8 cellular contexts compared by ENCODE assay signal in genomic region chr17:27805520-27806146, GRCh38. TPM values are rescaled to one million over a fixed set of nuclear protein-coding genes. Genes with fewer than 3 reads are reported as not detected.
DNase-seq lines count a peak whose midpoint lies in the region; ATAC-seq, FAIRE-seq and TF ChIP-seq lines count a peak whose summit lies in the region.

No MANE protein-coding gene starts in this region.

- H3K9me2 ChIP-seq in MM.1S (replicated peaks; ENCODE audit: insufficient read depth, low read length) = no peaks in the 10 kb centered on the region

- peak overlapping the region; percentile 77 for H3K27ac Mint-ChIP-seq in activated naive CD4-positive, alpha-beta T cell treated with anti-CD3 and anti-CD28 coated beads for 36 hours
- H3K27ac Mint-ChIP-seq in osteocyte (ENCODE audit: unreplicated experiment) = peak overlapping the region; percentile 72

- peak overlapping the region; percentile 16; the same call in 1 of the 2 replicates for H3K9ac ChIP-seq in MM.1S (ENCODE audit: low read length)

- H3K4me3 ChIP-seq in MM.1S (ENCODE audit: low read length) = peak overlapping the region; percentile 48
- no peak overlapping the region for H3K4me3 ChIP-seq in SJSA1
- H3K4me3 ChIP-seq in testis = no peak overlapping the region

- peak; percentile 89 for FAIRE-seq in D721Med (lab: Jason Lieb, UNC)

- H3K9me3 Mint-ChIP-seq in activated naive CD4-positive, alpha-beta T cell treated with anti-CD3 and anti-CD28 coated beads for 36 hours = no peaks in the 10 kb centered on the region
- peaks cover 5% of the 10 kb centered on the region for H3K9me3 Mint-ChIP-seq in osteocyte (ENCODE audit: unreplicated experiment)

- H2AFZ ChIP-seq in MM.1S (ENCODE audit: low read length) = peak overlapping the region; percentile 69

- H3K4me1 ChIP-seq in MM.1S (ENCODE audit: low read length) = peaks cover 35% of the 10 kb centered on the region
- H3K4me1 ChIP-seq in SJSA1 (replicated peaks) = peaks cover 4% of the 10 kb centered on the region; the same call in 1 of the 2 replicates
- no peaks in the 10 kb centered on the region for H3K4me1 ChIP-seq in testis

- peak; percentile 99 for TF ChIP-seq CTCF in D721Med (IDR thresholded peaks at IDR 0.05; ENCODE audit: insufficient read depth, missing control alignments)
- TF ChIP-seq CTCF in MM.1S (IDR thresholded peaks at IDR 0.05; ENCODE audit: low read length) = peak; percentile 84
- TF ChIP-seq CTCF in osteocyte (IDR thresholded peaks at IDR 0.05) = peak; percentile 84
- peak; percentile 74 to 87 (median 78) for TF ChIP-seq CTCF in testis (IDR thresholded peaks at IDR 0.05)

- no peaks in the 10 kb centered on the region for H3K27me3 Mint-ChIP-seq in activated naive CD4-positive, alpha-beta T cell treated with anti-CD3 and anti-CD28 coated beads for 36 hours (ENCODE audit: low read depth)
- peaks cover 18% of the 10 kb centered on the region for H3K27me3 Mint-ChIP-seq in osteocyte (ENCODE audit: unreplicated experiment)

- peaks cover 4% of the 10 kb centered on the region; the same call in 1 of the 2 replicates for H3F3A ChIP-seq in MM.1S (ENCODE audit: insufficient read depth, low read length)

- H3K9me3 ChIP-seq in MM.1S (replicated peaks; ENCODE audit: insufficient read depth, low read length) (no peaks in the 10 kb centered on the region), SJSA1 (replicated peaks) (no peaks in the 10 kb centered on the region), testis (no peaks in the 10 kb centered on the region)

- 17 to 24% methylated on average over 6 to 14 of the region's 14 CpGs for WGBS in testis, 2 donors

- H3K4me2 ChIP-seq in MM.1S (ENCODE audit: low read depth, low read length) = peak overlapping the region; percentile 70

- H3K27ac ChIP-seq in MM.1S (ENCODE audit: low read length) (peak overlapping the region; percentile 13; the same call in 1 of the 2 replicates), SJSA1 (no peak overlapping the region), testis (no peak overlapping the region)

- no peaks in the 10 kb centered on the region for H3K27me3 ChIP-seq in MM.1S (replicated peaks; ENCODE audit: insufficient read depth, low read length)
- H3K27me3 ChIP-seq in SJSA1 (replicated peaks) = no peaks in the 10 kb centered on the region; the same call in 1 of the 2 replicates
- H3K27me3 ChIP-seq in testis = no peaks in the 10 kb centered on the region

- no peak for TF ChIP-seq POLR2A in testis (IDR thresholded peaks at IDR 0.05)

- DNase-seq in D721Med (ENCODE audit: insufficient read length, low spot score) (peak; percentile 73), MM.1S (peak; percentile 80), SJSA1 (ENCODE audit: low read depth in 1 of 2, low spot score in 2 of 2) (peak; percentile 68 to 81), glomerular visceral epithelial cell (ENCODE audit: extremely low spot score) (peak; percentile 87), osteocyte (ENCODE audit: extremely low spot score, unreplicated experiment) (peak; percentile 92), testis (peak; percentile 92)
- peak; percentile 93 for DNase-seq in activated naive CD4-positive, alpha-beta T cell treated with anti-CD3 and anti-CD28 coated beads for 36 hours

- H3K4me1 Mint-ChIP-seq in activated naive CD4-positive, alpha-beta T cell treated with anti-CD3 and anti-CD28 coated beads for 36 hours (ENCODE audit: low read depth) = peaks cover 41% of the 10 kb centered on the region
- peaks cover 7% of the 10 kb centered on the region for H3K4me1 Mint-ChIP-seq in osteocyte (ENCODE audit: unreplicated experiment)

- peak overlapping the region; percentile 46 for H3K4me3 Mint-ChIP-seq in activated naive CD4-positive, alpha-beta T cell treated with anti-CD3 and anti-CD28 coated beads for 36 hours
- peak overlapping the region; percentile 50 for H3K4me3 Mint-ChIP-seq in osteocyte (ENCODE audit: unreplicated experiment)

- no peaks in the 10 kb centered on the region for H3K36me3 Mint-ChIP-seq in activated naive CD4-positive, alpha-beta T cell treated with anti-CD3 and anti-CD28 coated beads for 36 hours (ENCODE audit: low read depth)
- no peaks in the 10 kb centered on the region for H3K36me3 Mint-ChIP-seq in osteocyte (ENCODE audit: unreplicated experiment)

- CTCF ChIA-PET in activated naive CD4-positive, alpha-beta T cell treated with anti-CD3 and anti-CD28 coated beads for 36 hours (lab: Charles Lee) = interaction anchor here (0.6 to 17.8 kb wide), 32 partner anchors 9 to 530 kb away, joined by 3 to 510 read pairs (median 4); partner anchors contain the start of genes IFT20, LYRM9 and TNFAIP1

- intact Hi-C loops in activated naive CD4-positive, alpha-beta T cell treated with anti-CD3 and anti-CD28 coated beads for 36 hours (cut with micrococcal nuclease) = loop anchor here (1.0 to 5.0 kb wide), 5 partner anchors 45 to 446 kb away; partner anchors contain the start of gene LYRM9
- intact Hi-C loops in testis (cut with DNase I; ENCODE audit: low total_unique reads) = no loop called here

- H3K79me2 ChIP-seq in MM.1S (ENCODE audit: low read length) = no peaks in the 10 kb centered on the region

- no peaks in the 10 kb centered on the region for H3K36me3 ChIP-seq in MM.1S (replicated peaks; ENCODE audit: insufficient read depth, low read length)
- no peaks in the 10 kb centered on the region for H3K36me3 ChIP-seq in SJSA1
- no peaks in the 10 kb centered on the region for H3K36me3 ChIP-seq in testis (ENCODE audit: low read depth, missing control alignments)

- ATAC-seq in GM21737 (IDR thresholded peaks at IDR 0.05; ENCODE audit: unreplicated experiment) = peak; percentile 47

- H4K20me1 ChIP-seq in MM.1S (ENCODE audit: insufficient read depth, low read length) = no peaks in the 10 kb centered on the region

RNA-seq across cellular contexts. Expression of gene NOS2, which starts 5.3 kb away (rescaled TPM):
- total RNA-seq in SJSA1 (2014; rRNA removed; shearing (Covaris generic)) = not detected in 2 replicates
- total RNA-seq in activated naive CD4-positive, alpha-beta T cell treated with anti-CD3 and anti-CD28 coated beads for 36 hours = under 1 TPM; 0.05 to 0.07 TPM
- total RNA-seq in osteocyte (not detected in 2 replicates), testis (1 to 10 TPM in 1 of 2 donors, under 1 TPM in 1; 0.87 to 1.4 TPM)
- 0.53 TPM for polyA plus RNA-seq in testis (ENCODE audit: insufficient read depth, low read depth, low replicate concordance)
